25 cellular contexts compared by ENCODE assay signal in genomic region chr13:105996391-105997028, GRCh38.
"Had no signal": no experiment of that assay in that cellular context is flagged by ENCODE, and none has a peak within 500 bp of the region (broad histone marks: within the 10 kb centered on the region; RNA-seq: fewer than 3 reads in every experiment).

No MANE protein-coding gene starts in this region.

- H3K27me3 Mint-ChIP-seq: activated B cell treated with CpG ODN at 0.5 μM for 24 hours; activated CD4-positive, alpha-beta memory T cell treated with anti-CD3 and anti-CD28 coated beads for 36 hours; activated CD4-positive, alpha-beta T cell treated with anti-CD3 and anti-CD28 coated beads, Interleukin-2, amount 10 ng/mL, durations not matched to agents 24 days and 14 days; activated naive CD4-positive, alpha-beta T cell treated with anti-CD3 and anti-CD28 coated beads, Interleukin-2, amount 10 ng/mL, durations not matched to agents 7 days and 5 days; activated naive CD8-positive, alpha-beta T cell treated with anti-CD3 and anti-CD28 coated beads, Interleukin-2, amount 10 ng/mL, durations not matched to agents 7 days and 5 days; T-helper 17 cell had no signal

- H3K4me1 ChIP-seq: adrenal gland had no signal

- H3K4me3 Mint-ChIP-seq: activated B cell treated with CpG ODN at 0.5 μM for 24 hours; activated CD4-positive, alpha-beta memory T cell treated with anti-CD3 and anti-CD28 coated beads for 36 hours; activated CD4-positive, alpha-beta T cell treated with anti-CD3 and anti-CD28 coated beads, Interleukin-2, amount 10 ng/mL, durations not matched to agents 24 days and 14 days; activated naive CD4-positive, alpha-beta T cell treated with anti-CD3 and anti-CD28 coated beads, Interleukin-2, amount 10 ng/mL, durations not matched to agents 7 days and 5 days; activated naive CD8-positive, alpha-beta T cell treated with anti-CD3 and anti-CD28 coated beads, Interleukin-2, amount 10 ng/mL, durations not matched to agents 7 days and 5 days; activated T-cell treated with anti-CD3 and anti-CD28 coated beads, Interleukin-2, amount 50 U/mL, for 72 hours; T-helper 17 cell had no signal

- H3K27ac ChIP-seq: adrenal gland had no signal

- DNase-seq: activated B cell treated with CpG ODN at 0.5 μM for 24 hours; activated CD4-positive, alpha-beta memory T cell treated with anti-CD3 and anti-CD28 coated beads for 36 hours; activated CD4-positive, alpha-beta T cell treated with anti-CD3 and anti-CD28 coated beads for 1 hour; activated CD4-positive, alpha-beta T cell treated with anti-CD3 and anti-CD28 coated beads, Interleukin-2, amount 10 ng/mL, durations not matched to agents 24 days and 14 days; activated CD8-positive, alpha-beta memory T cell treated with anti-CD3 and anti-CD28 coated beads, Interleukin-2, amount 50 U/mL, for 4 hours; activated gamma-delta T cell treated with Interleukin-2 at 50 U/mL for 16 hours; activated naive CD4-positive, alpha-beta T cell treated with anti-CD3 and anti-CD28 coated beads, Interleukin-2, amount 10 ng/mL, durations not matched to agents 7 days and 5 days; activated naive CD8-positive, alpha-beta T cell treated with anti-CD3 and anti-CD28 coated beads, Interleukin-2, amount 10 ng/mL, durations not matched to agents 7 days and 5 days; activated T-cell treated with anti-CD3 and anti-CD28 coated beads, Interleukin-2, amount 50 U/mL, for 72 hours; adrenal gland; Kasumi-1; KBM-7; NCI-H1048; NCI-H146; NCI-H187 treated with DMSO at 0.1 percent for 48 hours; NCI-H2081 treated with DMSO at 0.1 percent for 48 hours; NCI-H2171; NCI-H2227 treated with DMSO at 0.1 percent for 48 hours; NCI-H446 treated with DMSO at 0.1 percent for 48 hours; NCI-H526 treated with DMSO at 0.1 percent for 48 hours; PC-3; SHP77; T-helper 17 cell; T-helper 9 cell had no signal

- H3K4me3 ChIP-seq: adrenal gland had no signal

- ATAC-seq: activated T-cell treated with anti-CD3 and anti-CD28 coated beads, Interleukin-2, amount 50 U/mL, for 72 hours; PC-3; T-helper 17 cell had no signal

- H3K27ac Mint-ChIP-seq: activated B cell treated with CpG ODN at 0.5 μM for 24 hours; activated CD4-positive, alpha-beta memory T cell treated with anti-CD3 and anti-CD28 coated beads for 36 hours; activated CD4-positive, alpha-beta T cell treated with anti-CD3 and anti-CD28 coated beads, Interleukin-2, amount 10 ng/mL, durations not matched to agents 24 days and 14 days; activated naive CD4-positive, alpha-beta T cell treated with anti-CD3 and anti-CD28 coated beads, Interleukin-2, amount 10 ng/mL, durations not matched to agents 7 days and 5 days; activated naive CD8-positive, alpha-beta T cell treated with anti-CD3 and anti-CD28 coated beads, Interleukin-2, amount 10 ng/mL, durations not matched to agents 7 days and 5 days; activated T-cell treated with anti-CD3 and anti-CD28 coated beads, Interleukin-2, amount 50 U/mL, for 72 hours; activated T-helper 2 cell treated with anti-CD3 and anti-CD28 coated beads, Interferon-gamma antibody, Interleukin-2, Interleukin-4, amounts not matched to agents 10 μg/mL and 5 μg/mL and 100 μg/mL, durations not matched to agents 14 hours and 24 hours and 36 hours; T-helper 17 cell had no signal

- H3K27me3 ChIP-seq: adrenal gland had no signal

- H3K36me3 Mint-ChIP-seq: activated CD4-positive, alpha-beta memory T cell treated with anti-CD3 and anti-CD28 coated beads for 36 hours; activated naive CD4-positive, alpha-beta T cell treated with anti-CD3 and anti-CD28 coated beads, Interleukin-2, amount 10 ng/mL, durations not matched to agents 7 days and 5 days; activated naive CD8-positive, alpha-beta T cell treated with anti-CD3 and anti-CD28 coated beads, Interleukin-2, amount 10 ng/mL, durations not matched to agents 7 days and 5 days had no signal

- H3K4me1 Mint-ChIP-seq: activated B cell treated with CpG ODN at 0.5 μM for 24 hours; activated CD4-positive, alpha-beta T cell treated with anti-CD3 and anti-CD28 coated beads, Interleukin-2, amount 10 ng/mL, durations not matched to agents 24 days and 14 days; activated naive CD4-positive, alpha-beta T cell treated with anti-CD3 and anti-CD28 coated beads, Interleukin-2, amount 10 ng/mL, durations not matched to agents 7 days and 5 days; activated naive CD8-positive, alpha-beta T cell treated with anti-CD3 and anti-CD28 coated beads, Interleukin-2, amount 10 ng/mL, durations not matched to agents 7 days and 5 days; T-helper 17 cell had no signal

- H3K9me3 ChIP-seq: adrenal gland had no signal

- H3K36me3 ChIP-seq: adrenal gland had no signal
